In genomic region chr20:19976595-19977372, GRCh38 we compare ENCODE assay signal across 8 cellular contexts. TPM values are rescaled to one million over a fixed set of nuclear protein-coding genes. Genes with fewer than 3 reads are reported as not detected.
DNase-seq lines count a peak whose midpoint lies in the region; ATAC-seq lines count a peak whose summit lies in the region.

No MANE protein-coding gene starts in this region.

- H3K4me1 ChIP-seq in right cardiac atrium (ENCODE audit: control insufficient read depth, insufficient read depth, low read length) = peaks cover 21% of the 10 kb centered on the region
- peaks cover 71 to 74% (median 72%) of the 10 kb centered on the region in 3 donors for H3K4me1 ChIP-seq in skeletal muscle tissue (ENCODE audit: control insufficient read depth in 3 of 3, insufficient read depth in 3 of 3, low read length in 3 of 3)

- intact Hi-C loops in right cardiac atrium (cut with DNase I) = loop anchor here in 1 of 4 donors (10.0 kb wide), 1 partner anchor 192 kb away; no protein-coding TSS in a partner anchor

- H3K27ac ChIP-seq in right cardiac atrium (ENCODE audit: low read length) (peak overlapping the region; percentile 98), skeletal muscle tissue (ENCODE audit: low read depth, low read length) (peak overlapping the region; percentile 85)

- peaks cover 0 to 6% (median 4%) of the 10 kb centered on the region in 3 donors for H3K36me3 ChIP-seq in skeletal muscle tissue (ENCODE audit: control insufficient read depth in 3 of 3, insufficient read depth in 3 of 3, low read length in 3 of 3)

- ATAC-seq in right cardiac atrium (peak; percentile 67 to 72), HG03196 (IDR thresholded peaks at IDR 0.05; ENCODE audit: unreplicated experiment) (no peak)

- H3K4me3 ChIP-seq in right cardiac atrium (ENCODE audit: low read length) = peak overlapping the region; percentile 40
- H3K4me3 ChIP-seq in skeletal muscle tissue (ENCODE audit: low read length in 3 of 3) = peak overlapping the region; percentile 75 to 90 (median 84)

- whole genome bisulfite sequencing in right cardiac atrium = 26% methylated on average over 8 of the region's 8 CpGs

- H3K9me3 ChIP-seq in right cardiac atrium (ENCODE audit: control insufficient read depth, low read length) = no peaks in the 10 kb centered on the region
- no peaks in the 10 kb centered on the region for H3K9me3 ChIP-seq in skeletal muscle tissue (ENCODE audit: control insufficient read depth in 3 of 3, low read length in 3 of 3)

- H3K27me3 ChIP-seq in right cardiac atrium (ENCODE audit: control insufficient read depth, insufficient read depth) = no peaks in the 10 kb centered on the region
- no peaks in the 10 kb centered on the region for H3K27me3 ChIP-seq in skeletal muscle tissue (ENCODE audit: control insufficient read depth in 3 of 3, insufficient read depth in 3 of 3, low read length in 3 of 3)

- DNase-seq in H4 (ENCODE audit: low spot score) = peak; percentile 87
- peak; percentile 24 for DNase-seq in amniotic stem cell (lab: John Stamatoyannopoulos, UW)
- peak; percentile 70 to 85 (median 85) for DNase-seq in right cardiac atrium
- no peak for DNase-seq in stimulated activated CD4-positive, alpha-beta T cell treated with anti-CD3 and anti-CD28 coated beads, Interleukin-15, amount 100 ng/mL, for 24 hours
- no peak for DNase-seq in NCI-H146 treated with DMSO at 0.1 percent for 48 hours (lab: John Stamatoyannopoulos, UW; ENCODE audit: unreplicated experiment)
- DNase-seq in NCI-H146 (lab: John Stamatoyannopoulos, UW) = no peak

- H3K9ac ChIP-seq in skeletal muscle tissue (ENCODE audit: low read depth in 1 of 3, low read length in 3 of 3) = peak overlapping the region; percentile 75 to 94 (median 90)

RNA-seq across cellular contexts. Expression of gene NAA20, which starts 40.4 kb away (rescaled TPM):
- 63.2 and 83.4 TPM in 2 replicates for total RNA-seq in H4 (2014; rRNA removed; shearing (Covaris generic))
- total RNA-seq in right cardiac atrium (10 to 100 TPM; 49.4 to 59.5 (median 54.8) TPM), skeletal muscle tissue (58.5 TPM)
- polyA plus RNA-seq in right cardiac atrium = 82.9 TPM

Comparison
In these comparisons a context has a peak if more than half of its experiments do, and no peak if none do; other contexts are left out.
1. DNase-seq: peak in H4 (single experiment), amniotic stem cell (single experiment) and right cardiac atrium (3 of 3); none in stimulated activated CD4-positive, alpha-beta T cell treated with anti-CD3 and anti-CD28 coated beads, Interleukin-15, amount 100 ng/mL, for 24 hours (single experiment), NCI-H146 treated with DMSO at 0.1 percent for 48 hours (single experiment) and NCI-H146 (single experiment).